Comparison of ENCODE assay signal across 23 cellular contexts in the genomic region with DNA sequence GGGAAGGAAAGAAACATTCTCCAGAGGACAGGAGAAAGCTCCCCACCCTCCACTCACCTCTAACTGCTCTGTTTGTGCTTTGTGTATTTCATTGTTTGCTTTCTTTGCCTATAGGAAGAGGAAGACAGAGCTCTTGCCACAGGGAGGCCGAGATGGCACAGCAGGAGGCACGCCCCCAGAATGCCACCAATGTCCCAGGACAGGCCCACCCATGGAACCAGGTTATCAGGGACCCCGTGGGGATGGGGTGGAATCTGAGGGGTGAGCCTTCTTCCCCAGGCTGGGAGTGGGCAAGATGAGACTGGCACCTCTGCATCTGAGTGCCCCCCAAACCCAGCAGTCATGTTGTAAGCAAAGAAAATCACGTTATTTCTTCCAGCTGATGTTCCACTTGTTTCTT.
"Had no signal": no experiment of that assay in that cellular context is flagged by ENCODE, and none has a peak within 500 bp of the region (broad histone marks: within the 10 kb centered on the region; RNA-seq: fewer than 3 reads in every experiment).

No MANE protein-coding gene starts in this region.

- H3K9me3 ChIP-seq: gastrocnemius medialis, lower lobe of right lung, ovary, right lobe of liver, testis, tibial artery, upper lobe of left lung, uterus had no signal

- H3K36me3 ChIP-seq: gastrocnemius medialis, lower lobe of right lung, ovary, right lobe of liver, tibial artery, upper lobe of left lung, uterus had no signal

- H3K27ac ChIP-seq: coronary artery, epithelial cell of prostate, gastrocnemius medialis, lower lobe of right lung, ovary, right lobe of liver, testis, tibial artery, upper lobe of left lung, uterus had no signal

- H3K36me3 Mint-ChIP-seq: natural killer cell; stimulated activated memory B cell treated with anti-CD40 and anti-IgM and Interleukin-4, amounts not matched to agents 10 μg/mL and 1 μg/mL and 100 μg/mL, for 72 hours had no signal

- DNase-seq: effector CD4-positive, alpha-beta T cell; foreskin fibroblast; gastrocnemius medialis; head of caudate nucleus; left ventricle myocardium superior; lower lobe of right lung; natural killer cell; occipital lobe; right lobe of liver; stimulated activated CD4-positive, alpha-beta T cell treated with anti-CD3 and anti-CD28 coated beads, Interleukin-2, amount 100 ng/mL, for 24 hours; stimulated activated CD4-positive, alpha-beta T cell treated with anti-CD3 and anti-CD28 coated beads, Interleukin-4, amount 100 ng/mL, for 24 hours; stimulated activated naive CD8-positive, alpha-beta T cell treated with anti-CD3 and anti-CD28 coated beads, Interleukin-15, Interleukin-2, amounts not matched to agents 100 U/mL and 50 U/mL, for 24 hours; substantia nigra; testis; tibial artery; uterus had no signal

- H3K4me1 ChIP-seq: gastrocnemius medialis, lower lobe of right lung, right lobe of liver, testis, tibial artery, upper lobe of left lung, uterus had no signal

- H3K4me3 Mint-ChIP-seq: natural killer cell; stimulated activated memory B cell treated with anti-CD40 and anti-IgM and Interleukin-4, amounts not matched to agents 10 μg/mL and 1 μg/mL and 100 μg/mL, for 72 hours had no signal

- H3K27me3 ChIP-seq: gastrocnemius medialis, ovary, right lobe of liver, testis, upper lobe of left lung, uterus had no signal

- ATAC-seq: esophagus mucosa; gastrocnemius medialis; left ventricle myocardium superior; lower lobe of right lung; natural killer cell; right lobe of liver; stimulated activated memory B cell treated with anti-CD40 and anti-IgM and Interleukin-4, amounts not matched to agents 10 μg/mL and 1 μg/mL and 100 μg/mL, for 72 hours; stimulated activated naive CD8-positive, alpha-beta T cell treated with anti-CD3 and anti-CD28 coated beads, Interleukin-15, Interleukin-2, amounts not matched to agents 100 U/mL and 50 U/mL, for 24 hours had no signal

- H3K27ac Mint-ChIP-seq: natural killer cell; stimulated activated memory B cell treated with anti-CD40 and anti-IgM and Interleukin-4, amounts not matched to agents 10 μg/mL and 1 μg/mL and 100 μg/mL, for 72 hours had no signal

- H3K4me1 Mint-ChIP-seq: natural killer cell; stimulated activated memory B cell treated with anti-CD40 and anti-IgM and Interleukin-4, amounts not matched to agents 10 μg/mL and 1 μg/mL and 100 μg/mL, for 72 hours had no signal

- H3K9me3 Mint-ChIP-seq: natural killer cell; stimulated activated memory B cell treated with anti-CD40 and anti-IgM and Interleukin-4, amounts not matched to agents 10 μg/mL and 1 μg/mL and 100 μg/mL, for 72 hours had no signal

- H3K4me3 ChIP-seq: coronary artery, gastrocnemius medialis, lower lobe of right lung, ovary, right lobe of liver, smooth muscle cell, testis, tibial artery, upper lobe of left lung, uterus had no signal
